In the genomic region with DNA sequence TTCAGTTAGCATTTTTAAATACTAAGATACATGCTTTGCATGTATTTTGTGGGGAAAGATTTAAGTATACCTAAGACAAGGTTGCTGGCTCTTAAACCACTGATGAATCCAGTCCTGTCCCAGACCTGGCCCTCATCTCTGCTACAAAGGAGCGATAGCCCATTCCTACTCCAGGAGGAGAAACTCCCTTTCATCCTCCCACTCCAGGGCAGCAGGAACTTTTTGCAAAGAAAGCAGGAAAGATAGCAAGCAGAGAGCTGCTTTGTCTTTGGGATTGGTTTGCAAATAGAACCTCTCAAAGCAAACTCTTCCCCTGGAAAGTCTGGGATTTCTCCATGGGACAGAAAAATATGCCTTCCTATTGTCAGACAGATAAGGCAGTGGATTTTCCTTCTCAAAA, we compare ENCODE assay signal across 14 cellular contexts. TPM values are rescaled to one million over a fixed set of nuclear protein-coding genes. Genes with fewer than 3 reads are reported as not detected.
DNase-seq lines count a peak whose midpoint lies in the region; ATAC-seq and TF ChIP-seq lines count a peak whose summit lies in the region.
"Had no signal": no experiment of that assay in that cellular context is flagged by ENCODE, and none has a peak within 500 bp of the region (broad histone marks: within the 10 kb centered on the region; RNA-seq: fewer than 3 reads in every experiment).

No MANE protein-coding gene starts in this region.

- H3K4me1 ChIP-seq in H9 (ENCODE audit: insufficient read depth, low read length), result no peaks in the 10 kb centered on the region; the same call in 1 of the 2 replicates
- no peaks in the 10 kb centered on the region for H3K4me1 ChIP-seq in naive thymus-derived CD4-positive, alpha-beta T cell (ENCODE audit: control insufficient read depth in 2 of 2, insufficient read depth in 2 of 2, low read length in 2 of 2)
- H3K4me1 ChIP-seq: BE2C, Caco-2 had no signal

- H3K9me3 Mint-ChIP-seq in H9 (peaks cover 1 to 2% of the 10 kb centered on the region in 2 experiments; a peak in 4 of 5 replicates), WTC11 (peaks cover 2% of the 10 kb centered on the region), nephron (peaks cover 3% of the 10 kb centered on the region)
- H3K9me3 Mint-ChIP-seq in naive thymus-derived CD4-positive, alpha-beta T cell, result peaks cover 0 to 2% (median 0%) of the 10 kb centered on the region in 11 donors

- H3K36me3 Mint-ChIP-seq in H9 (ENCODE audit: insufficient read depth in 1 of 3, low read depth in 3 of 3) (peaks cover 0 to under 1% (median 0%) of the 10 kb centered on the region in 3 experiments; a peak in 1 of 7 replicates), WTC11 (0 out of 2 replicates have a peak, but pooled peaks cover under 1% of the 10 kb centered on the region), nephron (ENCODE audit: low read depth) (peaks cover 1% of the 10 kb centered on the region)
- peaks cover 0 to 3% (median 0%) of the 10 kb centered on the region in 5 donors for H3K36me3 Mint-ChIP-seq in naive thymus-derived CD4-positive, alpha-beta T cell
- H3K36me3 Mint-ChIP-seq: CD4-positive, CD25-positive, alpha-beta regulatory T cell had no signal

- H4K5ac ChIP-seq in H9 (ENCODE audit: insufficient read length, low read depth, low read length), result no peak overlapping the region

- no peak overlapping the region for H4K8ac ChIP-seq in H9 (replicated peaks; ENCODE audit: insufficient read length, low read depth, low read length)

- H3K4me2 ChIP-seq in H9 (ENCODE audit: insufficient read depth, insufficient read length, low read length), result no peak overlapping the region

- H3K9ac ChIP-seq in H9 (ENCODE audit: extremely low read depth, insufficient read length, low read length), result no peak overlapping the region

- POLR2A ChIA-PET in WTC11 (lab: Charles Lee), result interaction anchor here (1.2 kb wide), 1 partner anchor 15 kb away, joined by 4 read pairs; no protein-coding TSS in a partner anchor
- POLR2A ChIA-PET in naive thymus-derived CD4-positive, alpha-beta T cell (lab: Charles Lee), result no interaction called here

- H3K79me1 ChIP-seq in H9 (ENCODE audit: insufficient read depth, low read depth, low read length, poor library complexity, severe bottlenecking), result no peaks in the 10 kb centered on the region

- H3K4me1 Mint-ChIP-seq in H9 (peaks cover 24 to 31% of the 10 kb centered on the region in 2 experiments), WTC11 (peaks cover 34% of the 10 kb centered on the region), nephron (peaks cover 7% of the 10 kb centered on the region)
- H3K4me1 Mint-ChIP-seq in naive thymus-derived CD4-positive, alpha-beta T cell, result no peaks in the 10 kb centered on the region
- H3K4me1 Mint-ChIP-seq: CD4-positive, CD25-positive, alpha-beta regulatory T cell had no signal

- no peaks in the 10 kb centered on the region for H4K20me1 ChIP-seq in H9 (ENCODE audit: control insufficient read depth, insufficient read depth, insufficient read length)

- no peak overlapping the region for H3K18ac ChIP-seq in H9 (ENCODE audit: insufficient read length, low read depth, low read length)

- in situ Hi-C loops in GM13976 (cut with MboI; ENCODE audit: low sequenced_read_pairs, unreplicated experiment), result no loop called here

- H2BK120ac ChIP-seq in H9 (ENCODE audit: low read depth, low read length, poor library complexity, severe bottlenecking), result no peak overlapping the region

- no peak overlapping the region for H2BK5ac ChIP-seq in H9 (ENCODE audit: insufficient read length, low read length)

- H3K27me3 ChIP-seq in H9 (ENCODE audit: insufficient read depth, low read length), result no peaks in the 10 kb centered on the region
- no peaks in the 10 kb centered on the region for H3K27me3 ChIP-seq in naive thymus-derived CD4-positive, alpha-beta T cell (ENCODE audit: control insufficient read depth in 2 of 2, insufficient read depth in 2 of 2, low read length in 2 of 2)

- no peak overlapping the region for H3K14ac ChIP-seq in H9 (ENCODE audit: insufficient read depth, low read length)

- H3K79me2 ChIP-seq in H9 (ENCODE audit: insufficient read depth, low read length), result no peaks in the 10 kb centered on the region

- no peak overlapping the region for H3K23ac ChIP-seq in H9 (ENCODE audit: insufficient read length, low read depth, low read length)

- peaks cover 15% of the 10 kb centered on the region for H3K27me3 Mint-ChIP-seq in H9 (ENCODE audit: low read depth)
- H3K27me3 Mint-ChIP-seq in WTC11 (ENCODE audit: low read depth), result no peaks in the 10 kb centered on the region
- peaks cover 7% of the 10 kb centered on the region for H3K27me3 Mint-ChIP-seq in nephron (ENCODE audit: low read depth)
- peaks cover 0 to 12% (median 5%) of the 10 kb centered on the region in 5 donors for H3K27me3 Mint-ChIP-seq in naive thymus-derived CD4-positive, alpha-beta T cell

- H3K27ac Mint-ChIP-seq in H9 (peak overlapping the region in 2 of 3 experiments; percentile 36 to 87; a peak in 2 of 7 replicates), WTC11 (no peak overlapping the region), nephron (peak overlapping the region in 2 of 3 experiments; percentile 10 to 48)
- no peak overlapping the region for H3K27ac Mint-ChIP-seq in naive thymus-derived CD4-positive, alpha-beta T cell
- H3K27ac Mint-ChIP-seq: CD4-positive, CD25-positive, alpha-beta regulatory T cell had no signal

- CTCF ChIA-PET in WTC11 (lab: Charles Lee), result interaction anchor here (0.9 kb wide), 1 partner anchor 472 kb away, joined by 3 read pairs; the partner anchor contains the start of gene ACKR3
- CTCF ChIA-PET in naive thymus-derived CD4-positive, alpha-beta T cell (lab: Charles Lee), result no interaction called here

- no peak overlapping the region for H3K27ac ChIP-seq in H9 (ENCODE audit: insufficient read length, low read depth, low read length)
- H3K27ac ChIP-seq in naive thymus-derived CD4-positive, alpha-beta T cell (ENCODE audit: low read depth, low read length), result no peak overlapping the region

- H3K4me3 Mint-ChIP-seq in H9 (no peak overlapping the region), WTC11 (no peak overlapping the region), nephron (no peak overlapping the region)
- H3K4me3 Mint-ChIP-seq in naive thymus-derived CD4-positive, alpha-beta T cell, result no peak overlapping the region
- H3K4me3 Mint-ChIP-seq: CD4-positive, CD25-positive, alpha-beta regulatory T cell had no signal

- no CpG with 5 or more reads among the region's 1 CpG for WGBS in H9 (ENCODE audit: extremely low coverage, insufficient read length, low lambda C conversion rate)

- ATAC-seq in WTC11 (peak; percentile 85), GM21619 (IDR thresholded peaks at IDR 0.05; ENCODE audit: unreplicated experiment) (no peak)
- no peak for ATAC-seq in naive thymus-derived CD4-positive, alpha-beta T cell

- H2BK15ac ChIP-seq in H9 (ENCODE audit: low read depth, low read length), result no peak overlapping the region

- no peak overlapping the region for H3K4ac ChIP-seq in H9 (ENCODE audit: low read depth, low read length)

- H3T11ph ChIP-seq in H9 (ENCODE audit: low read length), result no peak overlapping the region

- no peaks in the 10 kb centered on the region for H3K9me3 ChIP-seq in H9 (ENCODE audit: control insufficient read depth, low read depth, low read length)
- H3K9me3 ChIP-seq in naive thymus-derived CD4-positive, alpha-beta T cell (ENCODE audit: control insufficient read depth in 2 of 3, low read length in 3 of 3), result no peaks in the 10 kb centered on the region
- H3K9me3 ChIP-seq: BE2C, Caco-2 had no signal

- H2BK20ac ChIP-seq in H9 (ENCODE audit: low read depth, low read length, poor library complexity, severe bottlenecking), result no peak overlapping the region

- no peak overlapping the region for H3K4me3 ChIP-seq in naive thymus-derived CD4-positive, alpha-beta T cell (ENCODE audit: low read length)

- H2AFZ ChIP-seq in H9 (ENCODE audit: low read length), result no peak overlapping the region

- no peak for TF ChIP-seq CTCF in H9 (conservative IDR thresholded peaks at IDR 0.05)
- no peak for TF ChIP-seq CTCF in WTC11 (IDR thresholded peaks at IDR 0.05)
- TF ChIP-seq CTCF in nephron (IDR thresholded peaks at IDR 0.05; ENCODE audit: unreplicated experiment in 3 of 3), result no peak
- no peak for TF ChIP-seq CTCF in GM13976 (IDR thresholded peaks at IDR 0.05; ENCODE audit: borderline replicate concordance, control extremely low read depth, extremely low read depth, insufficient read depth, missing control alignments)

- no peak overlapping the region for H2BK12ac ChIP-seq in H9 (ENCODE audit: insufficient read length, low read depth, low read length)

- no peaks in the 10 kb centered on the region for H3K23me2 ChIP-seq in H9 (ENCODE audit: insufficient read length, low read depth, low read length, poor library complexity, severe bottlenecking)

- no peaks in the 10 kb centered on the region for H3K36me3 ChIP-seq in naive thymus-derived CD4-positive, alpha-beta T cell (ENCODE audit: control insufficient read depth in 2 of 3, insufficient read depth in 3 of 3, low read length in 3 of 3)
- H3K36me3 ChIP-seq: BE2C had no signal

- H2AK5ac ChIP-seq in H9 (ENCODE audit: insufficient read length, low read length), result no peak overlapping the region

- H3K56ac ChIP-seq in H9 (ENCODE audit: insufficient read length, low read depth, low read length), result no peak overlapping the region

- intact Hi-C loops in naive thymus-derived CD4-positive, alpha-beta T cell (cut with micrococcal nuclease), result no loop called here

- no peak for DNase-seq in H9
- DNase-seq in WTC11 (ENCODE audit: low spot score), result no peak
- DNase-seq in iPS DF 4.7 (ENCODE audit: extremely low read depth, low spot score), result peak; percentile 36
- DNase-seq in middle frontal gyrus (ENCODE audit: extremely low spot score, low spot score), result no peak
- no peak for DNase-seq in naive thymus-derived CD4-positive, alpha-beta T cell
- no peak for DNase-seq in GM13976 (ENCODE audit: low spot score)
- DNase-seq: BE2C; C1 segment of cervical spinal cord; Caco-2; CD4-positive, CD25-positive, alpha-beta regulatory T cell; GDM1; KG1 had no signal

- no peak overlapping the region for H4K91ac ChIP-seq in H9 (ENCODE audit: insufficient read length, low read depth, low read length)

TF ChIP-seq in WTC11, 78 proteins besides CTCF, POLR2A, EP300 and RAD21 (continues in another document):
- TF ChIP-seq MYBL2 (CRISPR knock-in tag; IDR thresholded peaks at IDR 0.05) (no peak), ZNF138 (CRISPR knock-in tag; conservative IDR thresholded peaks at IDR 0.05) (no peak)

RNA-seq across cellular contexts. Expression of gene COPS8, which starts 43.6 kb away (rescaled TPM):
- 65.2 and 65.7 TPM in 2 replicates for total RNA-seq in H9 (2021)
- 51.0 to 65.9 TPM (median 60.1 TPM) in 3 replicates for total RNA-seq in WTC11 (2021)
- total RNA-seq in naive thymus-derived CD4-positive, alpha-beta T cell, result 10 to 100 TPM; 31.2 to 46.4 (median 40.8) TPM
- polyA plus RNA-seq in naive thymus-derived CD4-positive, alpha-beta T cell, result 10 to 100 TPM; 53.8 to 55.5 TPM

Comparison
In these comparisons a context has a peak if more than half of its experiments do, and no peak if none do; other contexts are left out.
1. H3K27ac Mint-ChIP-seq: peak in H9 (2 of 3) and nephron (2 of 3); none in WTC11 (single experiment) and naive thymus-derived CD4-positive, alpha-beta T cell (0 of 9).